Comparison of ENCODE assay signal across 8 cellular contexts in the genomic region with DNA sequence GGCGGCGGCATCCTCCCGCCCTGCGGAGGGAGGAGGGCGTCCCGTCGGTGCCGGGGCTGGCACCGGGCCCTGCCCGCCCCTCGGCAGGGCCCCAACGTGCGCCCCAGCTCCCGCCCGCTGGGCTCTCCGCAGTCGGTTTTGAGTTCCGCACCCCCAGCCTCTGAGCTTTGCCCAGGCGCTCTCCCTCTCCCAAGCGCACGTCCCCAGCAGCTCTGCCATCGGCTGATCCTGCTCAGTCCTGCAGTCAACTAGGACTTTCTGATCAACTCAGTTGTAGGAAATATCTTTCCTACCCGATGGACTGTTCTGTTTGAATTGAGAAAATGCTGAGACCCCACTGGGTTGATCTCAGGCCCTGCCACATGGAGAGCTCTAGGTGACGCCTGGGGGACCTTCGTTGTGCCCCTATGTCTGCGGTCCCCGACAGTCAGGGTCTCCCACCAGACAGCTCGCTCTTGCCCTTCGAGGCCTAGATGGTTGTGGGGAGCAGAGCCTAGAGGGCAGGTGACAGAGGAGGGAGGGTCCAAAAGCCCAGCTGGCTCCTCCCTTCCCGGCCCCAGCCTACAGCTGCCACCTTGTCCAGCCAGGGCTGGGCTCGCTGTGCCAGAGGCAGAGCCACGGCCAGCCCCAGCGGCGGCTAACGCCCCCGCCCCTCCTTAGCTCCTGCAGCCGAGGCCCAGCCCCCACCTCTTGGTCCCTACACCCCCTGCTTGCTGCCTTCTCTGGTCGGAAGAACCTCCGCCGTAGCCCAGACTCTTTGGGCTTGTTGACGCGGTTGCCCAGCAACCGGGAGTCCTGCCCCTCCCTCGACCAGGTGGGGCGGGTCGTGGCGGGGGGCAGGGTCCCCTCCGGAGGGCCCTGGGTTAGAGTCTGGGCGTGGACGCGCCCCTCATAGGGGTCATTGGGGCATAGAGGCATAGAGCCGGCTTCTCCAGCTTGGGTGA. TPM values are rescaled to one million over a fixed set of nuclear protein-coding genes. Genes with fewer than 3 reads are reported as not detected.
DNase-seq lines count a peak whose midpoint lies in the region; ATAC-seq, FAIRE-seq and TF ChIP-seq lines count a peak whose summit lies in the region.

A gene with protein sequence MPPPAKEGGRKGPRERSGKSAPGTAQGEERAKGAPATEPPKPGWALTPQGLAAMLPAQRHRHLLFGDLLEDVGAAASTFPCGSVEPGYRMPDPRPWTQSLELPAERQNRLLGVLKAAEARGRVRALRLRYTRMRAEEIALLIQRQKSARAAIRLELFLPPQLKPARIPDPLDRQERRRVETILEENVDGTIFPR (minus strand): TSS at position 190 of the 944 bp plus-strand sequence. CDS start 179 bp downstream, at position 11.

- H3K36me3 ChIP-seq in MM.1S (replicated peaks; ENCODE audit: insufficient read depth, low read length) (no peaks in the 10 kb centered on the region), uterus (no peaks in the 10 kb centered on the region)

- FAIRE-seq in HTR-8/SVneo (lab: Jason Lieb, UNC): no peak

- H3K9me2 ChIP-seq in MM.1S (replicated peaks; ENCODE audit: insufficient read depth, low read length): no peaks in the 10 kb centered on the region

- CTCF ChIA-PET in CD4-positive, alpha-beta T cell (lab: Charles Lee): interaction anchor here (1.0 to 2.6 kb wide), 6 partner anchors 17 to 171 kb away, joined by 3 to 25 read pairs (median 4); a partner anchor contains a TSS

- peak within 1 kb of the TSS; percentile 86 for H3K4me2 ChIP-seq in MM.1S (ENCODE audit: low read depth, low read length)

- H3K9me3 Mint-ChIP-seq in CD4-positive, alpha-beta T cell: no peaks in the 10 kb centered on the region
- H3K9me3 Mint-ChIP-seq in nephron: peaks cover 10% of the 10 kb centered on the region

- H3K4me3 ChIP-seq in MM.1S (ENCODE audit: low read length) (peak within 1 kb of the TSS; percentile 48), choroid plexus epithelial cell (ENCODE audit: low read depth, low read length) (peak within 1 kb of the TSS; percentile 41), uterus (peak within 1 kb of the TSS in 1 of 2 donors; percentile 44)

- no peak within 1 kb of the TSS for H3K9ac ChIP-seq in MM.1S (ENCODE audit: low read length)

- peaks cover 8% of the 10 kb centered on the region for H3K9me3 ChIP-seq in CD4-positive, alpha-beta T cell (ENCODE audit: control insufficient read depth, low read length)
- no peaks in the 10 kb centered on the region for H3K9me3 ChIP-seq in MM.1S (replicated peaks; ENCODE audit: insufficient read depth, low read length)
- H3K9me3 ChIP-seq in uterus: peaks cover 0 to 4% of the 10 kb centered on the region in 2 donors

- no peaks in the 10 kb centered on the region for H3K27me3 Mint-ChIP-seq in CD4-positive, alpha-beta T cell
- peaks cover 69% of the 10 kb centered on the region for H3K27me3 Mint-ChIP-seq in nephron (ENCODE audit: low read depth)

- intact Hi-C loops in CD4-positive, alpha-beta T cell (cut with DNase I, micrococcal nuclease): loop anchor here in 1 of 2 experiments (5.0 kb wide), 1 partner anchor 168 kb away; no protein-coding TSS in a partner anchor
- intact Hi-C loops in uterus (cut with DNase I; ENCODE audit: low total_unique reads): no loop called here

- H3K27ac ChIP-seq in CD4-positive, alpha-beta T cell (ENCODE audit: low read depth, low read length): no peak within 1 kb of the TSS
- H3K27ac ChIP-seq in MM.1S (ENCODE audit: low read length) (no peak within 1 kb of the TSS), uterus (no peak within 1 kb of the TSS)

- peak within 1 kb of the TSS; percentile 51; the same call in 1 of the 2 replicates for H2AFZ ChIP-seq in MM.1S (ENCODE audit: low read length)

- no peaks in the 10 kb centered on the region for H3K36me3 Mint-ChIP-seq in CD4-positive, alpha-beta T cell (ENCODE audit: low read depth)
- H3K36me3 Mint-ChIP-seq in nephron (ENCODE audit: low read depth): no peaks in the 10 kb centered on the region

- no peak for DNase-seq in CD4-positive, alpha-beta T cell
- DNase-seq in MM.1S: no peak
- no peak for DNase-seq in choroid plexus epithelial cell (ENCODE audit: low read depth)
- no peak for DNase-seq in HTR-8/SVneo (ENCODE audit: insufficient read length, low spot score)
- DNase-seq in uterus: no peak

- no peak for TF ChIP-seq POLR2A in uterus (IDR thresholded peaks at IDR 0.05)

- no peaks in the 10 kb centered on the region for H3K79me2 ChIP-seq in MM.1S (ENCODE audit: low read length)

- no peak for TF ChIP-seq CTCF in CD4-positive, alpha-beta T cell (IDR thresholded peaks at IDR 0.05)
- TF ChIP-seq CTCF in MM.1S (IDR thresholded peaks at IDR 0.05; ENCODE audit: low read length) (no peak), choroid plexus epithelial cell (conservative IDR thresholded peaks at IDR 0.05; ENCODE audit: low read depth, low read length) (no peak), nephron (IDR thresholded peaks at IDR 0.05; ENCODE audit: unreplicated experiment in 3 of 3) (no peak), uterus (IDR thresholded peaks at IDR 0.05) (no peak)

- peaks cover 4% of the 10 kb centered on the region; the same call in 1 of the 2 replicates for H3K4me1 ChIP-seq in MM.1S (ENCODE audit: low read length)
- peaks cover under 1 to 6% of the 10 kb centered on the region in 2 donors for H3K4me1 ChIP-seq in uterus

- no peak for ATAC-seq in CD4-positive, alpha-beta T cell (ENCODE audit: poor library complexity)
- no peak for ATAC-seq in GM18867 (IDR thresholded peaks at IDR 0.05; ENCODE audit: unreplicated experiment)
- no peak for ATAC-seq in HG03175 (IDR thresholded peaks at IDR 0.05; ENCODE audit: unreplicated experiment)

- no peaks in the 10 kb centered on the region for H4K20me1 ChIP-seq in MM.1S (ENCODE audit: insufficient read depth, low read length)

- H3F3A ChIP-seq in MM.1S (ENCODE audit: insufficient read depth, low read length): peaks cover 10% of the 10 kb centered on the region

- H3K4me1 Mint-ChIP-seq in CD4-positive, alpha-beta T cell (ENCODE audit: low read depth): peaks cover 34% of the 10 kb centered on the region
- peaks cover 15% of the 10 kb centered on the region for H3K4me1 Mint-ChIP-seq in nephron

- peak within 1 kb of the TSS; percentile 91 for H3K4me3 Mint-ChIP-seq in CD4-positive, alpha-beta T cell
- H3K4me3 Mint-ChIP-seq in nephron: peak within 1 kb of the TSS; percentile 83 to 92 (median 86)

- H3K27me3 ChIP-seq in CD4-positive, alpha-beta T cell (ENCODE audit: control insufficient read depth, insufficient read depth, low read length): no peaks in the 10 kb centered on the region
- H3K27me3 ChIP-seq in MM.1S (replicated peaks; ENCODE audit: insufficient read depth, low read length) (peaks cover 73% of the 10 kb centered on the region), uterus (peaks cover 0 to 7% of the 10 kb centered on the region in 2 donors)

- POLR2A ChIA-PET in CD4-positive, alpha-beta T cell (lab: Charles Lee): interaction anchor here (0.7 to 2.5 kb wide), 11 partner anchors 15 to 564 kb away, joined by 3 to 8 read pairs (median 4); a partner anchor contains a TSS

- peak within 1 kb of the TSS; percentile 73 for H3K27ac Mint-ChIP-seq in CD4-positive, alpha-beta T cell
- H3K27ac Mint-ChIP-seq in nephron: peak within 1 kb of the TSS in 1 of 3 experiments; percentile 56

RNA-seq across cellular contexts. Expression of the gene that starts here (rescaled TPM):
- under 1 TPM; 0.30 to 0.39 TPM for total RNA-seq in CD4-positive, alpha-beta T cell
- not detected for total RNA-seq in uterus
